Comparison of ENCODE assay signal across 8 cellular contexts in genomic region chr12:88578821-88579518, GRCh38. TPM values are rescaled to one million over a fixed set of nuclear protein-coding genes. Genes with fewer than 3 reads are reported as not detected.
DNase-seq lines count a peak whose midpoint lies in the region; ATAC-seq and TF ChIP-seq lines count a peak whose summit lies in the region.

No MANE protein-coding gene starts in this region.

- H3K36me3 ChIP-seq in MM.1S (replicated peaks; ENCODE audit: insufficient read depth, low read length) (no peaks in the 10 kb centered on the region), psoas muscle (ENCODE audit: insufficient read depth in 1 of 2, low read depth in 1 of 2) (no peaks in the 10 kb centered on the region)

- H3K4me3 ChIP-seq in MM.1S (ENCODE audit: low read length) (no peak overlapping the region), foreskin fibroblast (ENCODE audit: low read depth in 1 of 2, low read length in 2 of 2) (peak overlapping the region; percentile 95 to 97), psoas muscle (peak overlapping the region; percentile 87)

- peak; percentile 62 for ATAC-seq in SK-N-SH treated with all-trans-retinoic acid at 6 μM for 48 hours
- peak in 2 of 4 donors; percentile 43 to 63 for ATAC-seq in psoas muscle
- no peak for ATAC-seq in GM18520 (IDR thresholded peaks at IDR 0.05; ENCODE audit: unreplicated experiment)

- H3K9me2 ChIP-seq in MM.1S (replicated peaks; ENCODE audit: insufficient read depth, low read length) = no peaks in the 10 kb centered on the region

- no peaks in the 10 kb centered on the region for H4K20me1 ChIP-seq in MM.1S (ENCODE audit: insufficient read depth, low read length)

- H3K27me3 ChIP-seq in MM.1S (replicated peaks; ENCODE audit: insufficient read depth, low read length) (no peaks in the 10 kb centered on the region), psoas muscle (ENCODE audit: insufficient read depth in 3 of 3, low read length in 2 of 3) (no peaks in the 10 kb centered on the region)

- in situ Hi-C loops in Caki2 (cut with HindIII; ENCODE audit: low pct_unique_long_range_greater_than_20kb, low sequenced_read_pairs) = no loop called here

- H2AFZ ChIP-seq in MM.1S (ENCODE audit: low read length) = no peak overlapping the region

- H3K9me3 ChIP-seq in MM.1S (replicated peaks; ENCODE audit: insufficient read depth, low read length) (no peaks in the 10 kb centered on the region), psoas muscle (no peaks in the 10 kb centered on the region)

- DNase-seq in Caki2 (ENCODE audit: low read depth) = peak; percentile 59
- DNase-seq in MM.1S = no peak
- peak; percentile 25 to 73 for DNase-seq in foreskin fibroblast
- DNase-seq in psoas muscle = peak; percentile 11 to 43
- no peak for DNase-seq in T-helper 1 cell
- DNase-seq in OCI-M2 (lab: John Stamatoyannopoulos, UW; ENCODE audit: unreplicated experiment) = no peak

- H3K9ac ChIP-seq in MM.1S (ENCODE audit: low read length) = no peak overlapping the region

- intact Hi-C loops in psoas muscle (cut with DNase I) = loop anchor here in 1 of 2 donors (5.0 kb wide), 1 partner anchor 58 kb away; no protein-coding TSS in a partner anchor

- WGBS in psoas muscle, 3 donors = 21 to 27% (median 24%) methylated on average over 15 of the region's 15 CpGs

- H3K79me2 ChIP-seq in MM.1S (ENCODE audit: low read length) = no peaks in the 10 kb centered on the region

- H3K4me2 ChIP-seq in MM.1S (ENCODE audit: low read depth, low read length) = peak overlapping the region; percentile 95; the same call in 1 of the 2 replicates

- H3K4me1 ChIP-seq in MM.1S (ENCODE audit: low read length) (no peaks in the 10 kb centered on the region), psoas muscle (peaks cover 4% of the 10 kb centered on the region)

- no peak overlapping the region for H3K27ac ChIP-seq in MM.1S (ENCODE audit: low read length)
- peak overlapping the region; percentile 72 for H3K27ac ChIP-seq in psoas muscle

- TF ChIP-seq CTCF in MM.1S (IDR thresholded peaks at IDR 0.05; ENCODE audit: low read length) = no peak
- peak; percentile 25 for TF ChIP-seq CTCF in foreskin fibroblast (IDR thresholded peaks at IDR 0.05; ENCODE audit: low read depth, low read length)
- TF ChIP-seq CTCF in psoas muscle (IDR thresholded peaks at IDR 0.05) = peak; percentile 41

- H3F3A ChIP-seq in MM.1S (ENCODE audit: insufficient read depth, low read length) = no peaks in the 10 kb centered on the region

TF ChIP-seq in SK-N-SH treated with all-trans-retinoic acid at 6 μM for 48 hours, 23 proteins besides CTCF, POLR2A, EP300 and RAD21:
- TF ChIP-seq ZFP3 (CRISPR knock-in tag; IDR thresholded peaks at IDR 0.05) (no peak), ZNF565 (CRISPR knock-in tag; conservative IDR thresholded peaks at IDR 0.05; ENCODE audit: low read depth) (no peak), ISL1 (CRISPR knock-in tag; IDR thresholded peaks at IDR 0.05) (no peak), RARB (CRISPR knock-in tag; IDR thresholded peaks at IDR 0.05) (no peak), ZFP30 (CRISPR knock-in tag; IDR thresholded peaks at IDR 0.05) (no peak)
TF ChIP-seq in SK-N-SH treated with all-trans-retinoic acid at 6 μM for 48 hours: peak in this region for 0.

RNA-seq across cellular contexts. Expression of gene KITLG, which starts 1.3 kb away (rescaled TPM):
- 32.5 and 35.0 TPM in 2 replicates for total RNA-seq in Caki2 (2014; rRNA removed; shearing (Covaris generic); ENCODE audit: low replicate concordance)
- total RNA-seq in psoas muscle = 10 to 100 TPM in 1 of 4 donors, 1 to 10 TPM in 3; 4.1 to 11.5 (median 8.1) TPM
- polyA plus RNA-seq in psoas muscle = 1 to 10 TPM; 1.5 to 3.1 (median 1.6) TPM

Comparison
In these comparisons a context has a peak if more than half of its experiments do, and no peak if none do; other contexts are left out.
1. DNase-seq: peak in Caki2 (single experiment), foreskin fibroblast (2 of 2) and psoas muscle (2 of 2); none in MM.1S (single experiment), T-helper 1 cell (0 of 5) and OCI-M2 (single experiment).